19 cellular contexts compared by ENCODE assay signal in genomic region chr3:109899930-109900329, GRCh38.
"Had no signal": no experiment of that assay in that cellular context is flagged by ENCODE, and none has a peak within 500 bp of the region (broad histone marks: within the 10 kb centered on the region; RNA-seq: fewer than 3 reads in every experiment).

No MANE protein-coding gene starts in this region.

- DNase-seq: activated CD8-positive, alpha-beta memory T cell treated with anti-CD3 and anti-CD28 coated beads, Interleukin-2, amount 50 U/mL, for 4 hours; activated effector memory CD4-positive, alpha-beta T cell treated with Interleukin-2 at 50 U/mL for 16 hours; activated naive CD4-positive, alpha-beta T cell treated with anti-CD3 and anti-CD28 coated beads, Interleukin-2, amount 10 ng/mL, durations not matched to agents 7 days and 5 days; activated T-cell treated with anti-CD3 and anti-CD28 coated beads, Interleukin-2, amount 50 U/mL, for 4 hours; anterior cingulate cortex; body of pancreas; left colon; mesenchymal stem cell; occipital lobe; right lobe of liver; transverse colon; WERI-Rb-1 had no signal

- H3K27me3 ChIP-seq: body of pancreas, cardiac muscle cell, right lobe of liver, transverse colon had no signal

- H3K27me3 Mint-ChIP-seq: activated naive CD4-positive, alpha-beta T cell treated with anti-CD3 and anti-CD28 coated beads, Interleukin-2, amount 10 ng/mL, durations not matched to agents 7 days and 5 days; stimulated activated memory B cell treated with anti-CD40 and anti-IgM and Interleukin-4, amounts not matched to agents 10 μg/mL and 1 μg/mL and 100 μg/mL, for 72 hours had no signal

- H3K4me3 ChIP-seq: body of pancreas, cardiac muscle cell, right lobe of liver, skin epidermis, transverse colon had no signal

- FAIRE-seq: endometrium, keratinocyte, urothelium cell line had no signal

- H3K4me1 Mint-ChIP-seq: nephron; stimulated activated memory B cell treated with anti-CD40 and anti-IgM and Interleukin-4, amounts not matched to agents 10 μg/mL and 1 μg/mL and 100 μg/mL, for 72 hours had no signal

- ATAC-seq: activated T-cell treated with anti-CD3 and anti-CD28 coated beads, Interleukin-2, amount 50 U/mL, for 4 hours; body of pancreas; right lobe of liver; stimulated activated memory B cell treated with anti-CD40 and anti-IgM and Interleukin-4, amounts not matched to agents 10 μg/mL and 1 μg/mL and 100 μg/mL, for 72 hours had no signal

- H3K4me3 Mint-ChIP-seq: activated naive CD4-positive, alpha-beta T cell treated with anti-CD3 and anti-CD28 coated beads, Interleukin-2, amount 10 ng/mL, durations not matched to agents 7 days and 5 days; activated T-cell treated with anti-CD3 and anti-CD28 coated beads, Interleukin-2, amount 50 U/mL, for 4 hours; nephron; stimulated activated memory B cell treated with anti-CD40 and anti-IgM and Interleukin-4, amounts not matched to agents 10 μg/mL and 1 μg/mL and 100 μg/mL, for 72 hours had no signal

- H3K4me1 ChIP-seq: right lobe of liver had no signal

- H3K27ac Mint-ChIP-seq: activated naive CD4-positive, alpha-beta T cell treated with anti-CD3 and anti-CD28 coated beads, Interleukin-2, amount 10 ng/mL, durations not matched to agents 7 days and 5 days; nephron; stimulated activated memory B cell treated with anti-CD40 and anti-IgM and Interleukin-4, amounts not matched to agents 10 μg/mL and 1 μg/mL and 100 μg/mL, for 72 hours had no signal

- H3K36me3 Mint-ChIP-seq: activated naive CD4-positive, alpha-beta T cell treated with anti-CD3 and anti-CD28 coated beads, Interleukin-2, amount 10 ng/mL, durations not matched to agents 7 days and 5 days; stimulated activated memory B cell treated with anti-CD40 and anti-IgM and Interleukin-4, amounts not matched to agents 10 μg/mL and 1 μg/mL and 100 μg/mL, for 72 hours had no signal

- H3K27ac ChIP-seq: body of pancreas, cardiac muscle cell, right lobe of liver, skin epidermis, transverse colon, WERI-Rb-1 had no signal

- H3K9me3 Mint-ChIP-seq: activated naive CD4-positive, alpha-beta T cell treated with anti-CD3 and anti-CD28 coated beads, Interleukin-2, amount 10 ng/mL, durations not matched to agents 7 days and 5 days; activated T-cell treated with anti-CD3 and anti-CD28 coated beads, Interleukin-2, amount 50 U/mL, for 4 hours had no signal

- H3K36me3 ChIP-seq: cardiac muscle cell, right lobe of liver, transverse colon, WERI-Rb-1 had no signal

- H3K9me3 ChIP-seq: body of pancreas, right lobe of liver, transverse colon had no signal
